In genomic region chr16:70574595-70575271, GRCh38 we compare ENCODE assay signal across 10 cellular contexts. TPM values are rescaled to one million over a fixed set of nuclear protein-coding genes. Genes with fewer than 3 reads are reported as not detected.
DNase-seq lines count a peak whose midpoint lies in the region; ATAC-seq and TF ChIP-seq lines count a peak whose summit lies in the region.
"Had no signal": no experiment of that assay in that cellular context is flagged by ENCODE, and none has a peak within 500 bp of the region (broad histone marks: within the 10 kb centered on the region; RNA-seq: fewer than 3 reads in every experiment).

No MANE protein-coding gene starts in this region.

- H3K9me3 ChIP-seq in gastrocnemius medialis, result no peaks in the 10 kb centered on the region

- no peak overlapping the region for H3K4me3 Mint-ChIP-seq in Calu3 (ENCODE audit: low read depth, unreplicated experiment)

- H3K4me3 ChIP-seq in gastrocnemius medialis, result no peak overlapping the region

- CTCF ChIA-PET in Calu3 (lab: Charles Lee), result no interaction called here

- DNase-seq in Calu3 (no peak), NCI-H345 treated with DMSO at 0.1 percent for 48 hours (lab: John Stamatoyannopoulos, UW; ENCODE audit: unreplicated experiment) (peak; percentile 3), epithelial cell of prostate (ENCODE audit: low read depth, low spot score) (no peak), gastrocnemius medialis (no peak), AG20443 (ENCODE audit: low spot score) (no peak), NOMO-1 treated with dmso at 0.1 percent for 144 hours (lab: John Stamatoyannopoulos, UW; ENCODE audit: unreplicated experiment) (no peak), GM03348 (ENCODE audit: low spot score) (no peak)
- DNase-seq: NCI-H1092 treated with DMSO at 0.1 percent for 48 hours, T-helper 9 cell had no signal

- in situ Hi-C loops in gastrocnemius medialis (cut with MboI; ENCODE audit: low sequenced_read_pairs in 4 of 4), result no loop called here

- H3K4me1 Mint-ChIP-seq in Calu3 (ENCODE audit: low read depth, unreplicated experiment), result peaks cover 20% of the 10 kb centered on the region

- TF ChIP-seq POLR2A in gastrocnemius medialis (IDR thresholded peaks at IDR 0.05), result no peak

- H3K27ac Mint-ChIP-seq in Calu3 (ENCODE audit: unreplicated experiment), result peak overlapping the region; percentile 30

- H3K27me3 ChIP-seq in gastrocnemius medialis, result no peaks in the 10 kb centered on the region

- H3K27me3 Mint-ChIP-seq in Calu3 (ENCODE audit: unreplicated experiment), result no peaks in the 10 kb centered on the region

- H3K36me3 ChIP-seq in gastrocnemius medialis, result peaks cover 0 to 26% of the 10 kb centered on the region in 2 donors

- H3K27ac ChIP-seq in epithelial cell of prostate (peak overlapping the region; percentile 75), gastrocnemius medialis (peak overlapping the region; percentile 61 to 95 (median 91))

- no peak for ATAC-seq in gastrocnemius medialis
- ATAC-seq in HG02610 (IDR thresholded peaks at IDR 0.05; ENCODE audit: unreplicated experiment), result no peak

- peaks cover 23 to 65% of the 10 kb centered on the region in 2 donors for H3K4me1 ChIP-seq in gastrocnemius medialis

- BruUV-seq in Calu3 (replicated peaks; lab: Mats Ljungman, UMichigan), result no TSS peak

- no peaks in the 10 kb centered on the region for H3K9me3 Mint-ChIP-seq in Calu3 (ENCODE audit: low read depth, unreplicated experiment)

- intact Hi-C loops in Calu3 (cut with micrococcal nuclease; ENCODE audit: unreplicated experiment) (loop anchor here (5.0 kb wide), 1 partner anchor 78 kb away; no protein-coding TSS in a partner anchor), gastrocnemius medialis (cut with DNase I; ENCODE audit: low total_unique reads) (no loop called here)

- no peak for TF ChIP-seq CTCF in Calu3 (IDR thresholded peaks at IDR 0.05; ENCODE audit: unreplicated experiment)
- no peak for TF ChIP-seq CTCF in gastrocnemius medialis (IDR thresholded peaks at IDR 0.05 in 4 of 5, conservative IDR thresholded peaks at IDR 0.05 in 1 of 5)

- H3K36me3 Mint-ChIP-seq in Calu3 (ENCODE audit: insufficient read depth, unreplicated experiment), result peaks cover 86% of the 10 kb centered on the region

RNA-seq across cellular contexts. Expression of gene SF3B3, which starts 51.1 kb away (rescaled TPM):
- total RNA-seq in Calu3 (2022) (449 and 463 TPM in 2 replicates), gastrocnemius medialis (100 to 1,000 TPM in 2 of 4 donors, 10 to 100 TPM in 2; 71.0 to 110 (median 97.2) TPM)

RNA-seq across cellular contexts. Expression of gene COG4, which starts 51.4 kb away (rescaled TPM):
- total RNA-seq in Calu3 (2022) (88.6 and 97.8 TPM in 2 replicates), gastrocnemius medialis (100 to 1,000 TPM in 1 of 4 donors, 10 to 100 TPM in 3; 71.8 to 113 (median 82.0) TPM)
